In genomic region chr7:98137826-98138151, GRCh38 we compare ENCODE assay signal across 11 cellular contexts. TPM values are rescaled to one million over a fixed set of nuclear protein-coding genes. Genes with fewer than 3 reads are reported as not detected.
DNase-seq lines count a peak whose midpoint lies in the region; ATAC-seq and TF ChIP-seq lines count a peak whose summit lies in the region.
"Had no signal": no experiment of that assay in that cellular context is flagged by ENCODE, and none has a peak within 500 bp of the region (broad histone marks: within the 10 kb centered on the region; RNA-seq: fewer than 3 reads in every experiment).

No MANE protein-coding gene starts in this region.

- intact Hi-C loops in prostate gland (cut with DNase I), result no loop called here

- no peaks in the 10 kb centered on the region for H3K36me3 ChIP-seq in prostate gland

- H3K4me1 ChIP-seq in foreskin keratinocyte (peaks cover 14% of the 10 kb centered on the region), prostate gland (replicated peaks) (no peaks in the 10 kb centered on the region)

- ATAC-seq in GM18502 (IDR thresholded peaks at IDR 0.05; ENCODE audit: poor library complexity, unreplicated experiment) (peak; percentile 88), GM21528 (IDR thresholded peaks at IDR 0.05; ENCODE audit: low FRiP score, unreplicated experiment) (peak; percentile 88), HG03439 (IDR thresholded peaks at IDR 0.05; ENCODE audit: unreplicated experiment) (peak; percentile 52), foreskin keratinocyte (no peak)

- H3K4me3 ChIP-seq in prostate gland, result no peak overlapping the region
- H3K4me3 ChIP-seq: cardiac muscle cell had no signal

- no peaks in the 10 kb centered on the region for H3K9me3 ChIP-seq in prostate gland

- peak; percentile 62 for DNase-seq in globus pallidus (ENCODE audit: low spot score)
- no peak for DNase-seq in DMS 273 (lab: John Stamatoyannopoulos, UW; ENCODE audit: unreplicated experiment)
- DNase-seq in foreskin keratinocyte, result no peak
- DNase-seq in NCI-H1048 (lab: John Stamatoyannopoulos, UW), result no peak
- DNase-seq in prostate gland (ENCODE audit: low spot score), result no peak
- DNase-seq: immature natural killer cell, MM.1S had no signal

- 87% methylated on average over 4 of the region's 4 CpGs for WGBS in prostate gland

- TF ChIP-seq POLR2A in prostate gland (IDR thresholded peaks at IDR 0.05), result no peak

- no peaks in the 10 kb centered on the region for H3K27me3 ChIP-seq in foreskin keratinocyte
- H3K27me3 ChIP-seq in prostate gland (replicated peaks; ENCODE audit: insufficient read depth), result no peaks in the 10 kb centered on the region
- H3K27me3 ChIP-seq: cardiac muscle cell had no signal

- TF ChIP-seq CTCF in foreskin keratinocyte (conservative IDR thresholded peaks at IDR 0.05), result no peak
- no peak for TF ChIP-seq CTCF in prostate gland (IDR thresholded peaks at IDR 0.05)

- H3K27ac ChIP-seq in foreskin keratinocyte (no peak overlapping the region), prostate gland (no peak overlapping the region)
- H3K27ac ChIP-seq: cardiac muscle cell had no signal

RNA-seq across cellular contexts. Expression of gene LMTK2, which starts 31.1 kb away (rescaled TPM):
- total RNA-seq in foreskin keratinocyte, result 13.8 and 14.2 TPM in 2 replicates
- 2.2 and 2.7 TPM in 2 replicates for polyA plus RNA-seq in foreskin keratinocyte
- total RNA-seq in prostate gland, result 10 to 100 TPM; 22.2 to 37.4 TPM
